12 cellular contexts compared by ENCODE assay signal in the genomic region with DNA sequence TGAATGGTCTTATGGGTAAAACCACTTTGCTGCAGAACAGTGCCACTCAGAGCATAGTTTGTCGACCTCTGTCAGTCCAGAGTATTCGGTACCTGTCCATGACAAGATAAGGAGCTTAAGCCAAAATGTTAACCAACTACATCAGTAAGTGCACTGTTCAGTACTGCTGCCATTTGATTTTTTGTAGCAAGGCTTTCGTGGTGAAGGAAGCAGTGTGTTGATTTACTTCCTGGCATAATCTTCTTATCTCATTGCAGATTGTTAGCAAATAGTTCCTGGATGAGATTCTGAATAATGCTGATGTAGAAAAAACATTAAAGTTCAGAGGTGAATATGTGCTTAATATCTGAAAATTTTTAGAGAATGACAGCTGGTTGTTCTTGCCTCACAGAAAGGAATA.
DNase-seq lines count a peak whose midpoint lies in the region; ATAC-seq and TF ChIP-seq lines count a peak whose summit lies in the region.
"Had no signal": no experiment of that assay in that cellular context is flagged by ENCODE, and none has a peak within 500 bp of the region (broad histone marks: within the 10 kb centered on the region; RNA-seq: fewer than 3 reads in every experiment).

No MANE protein-coding gene starts in this region.

- no peaks in the 10 kb centered on the region for H3K27me3 Mint-ChIP-seq in activated CD8-positive, alpha-beta memory T cell treated with anti-CD3 and anti-CD28 coated beads, Interleukin-2, amount 10 ng/mL, durations not matched to agents 7 days and 5 days

- ATAC-seq in activated CD8-positive, alpha-beta memory T cell treated with anti-CD3 and anti-CD28 coated beads, Interleukin-2, amount 10 ng/mL, durations not matched to agents 7 days and 5 days = no peak
- ATAC-seq in stimulated activated effector memory CD8-positive, alpha-beta T cell treated with anti-CD3 and anti-CD28 coated beads, Interleukin-12 subunit alpha, Interleukin-12 subunit beta, amount 100 ng/mL, for 72 hours = no peak
- ATAC-seq in GM18498 (IDR thresholded peaks at IDR 0.05; ENCODE audit: unreplicated experiment) = no peak

- peak overlapping the region; percentile 81 for H3K27ac ChIP-seq in VCaP

- TF ChIP-seq CTCF in VCaP (conservative IDR thresholded peaks at IDR 0.05) (no peak), fibroblast of villous mesenchyme (IDR thresholded peaks at IDR 0.05; ENCODE audit: insufficient read depth, low read depth, low read length) (no peak)

- no peak overlapping the region for H3K4me3 Mint-ChIP-seq in activated CD8-positive, alpha-beta memory T cell treated with anti-CD3 and anti-CD28 coated beads, Interleukin-2, amount 10 ng/mL, durations not matched to agents 7 days and 5 days
- H3K4me3 Mint-ChIP-seq in stimulated activated effector memory CD8-positive, alpha-beta T cell treated with anti-CD3 and anti-CD28 coated beads, Interleukin-12 subunit alpha, Interleukin-12 subunit beta, amount 100 ng/mL, for 72 hours = no peak overlapping the region
- H3K4me3 Mint-ChIP-seq: activated B cell treated with CpG ODN at 0.5 μM for 24 hours had no signal

- CTCF ChIA-PET in activated CD8-positive, alpha-beta memory T cell treated with anti-CD3 and anti-CD28 coated beads, Interleukin-2, amount 10 ng/mL, durations not matched to agents 7 days and 5 days (lab: Charles Lee) = interaction anchor here (1.4 kb wide), 2 partner anchors 24 to 86 kb away, joined by 3 to 5 read pairs; no protein-coding TSS in a partner anchor

- no peak overlapping the region for H3K4me3 ChIP-seq in fibroblast of villous mesenchyme (ENCODE audit: low read depth, low read length)
- H3K4me3 ChIP-seq: sigmoid colon had no signal

- H3K4me1 Mint-ChIP-seq in activated CD8-positive, alpha-beta memory T cell treated with anti-CD3 and anti-CD28 coated beads, Interleukin-2, amount 10 ng/mL, durations not matched to agents 7 days and 5 days = peaks cover 40% of the 10 kb centered on the region
- peaks cover 31% of the 10 kb centered on the region for H3K4me1 Mint-ChIP-seq in stimulated activated effector memory CD8-positive, alpha-beta T cell treated with anti-CD3 and anti-CD28 coated beads, Interleukin-12 subunit alpha, Interleukin-12 subunit beta, amount 100 ng/mL, for 72 hours

- peaks cover 20% of the 10 kb centered on the region for H3K36me3 Mint-ChIP-seq in activated CD8-positive, alpha-beta memory T cell treated with anti-CD3 and anti-CD28 coated beads, Interleukin-2, amount 10 ng/mL, durations not matched to agents 7 days and 5 days
- no peaks in the 10 kb centered on the region for H3K36me3 Mint-ChIP-seq in stimulated activated effector memory CD8-positive, alpha-beta T cell treated with anti-CD3 and anti-CD28 coated beads, Interleukin-12 subunit alpha, Interleukin-12 subunit beta, amount 100 ng/mL, for 72 hours

- H3K9me3 Mint-ChIP-seq in activated CD8-positive, alpha-beta memory T cell treated with anti-CD3 and anti-CD28 coated beads, Interleukin-2, amount 10 ng/mL, durations not matched to agents 7 days and 5 days (ENCODE audit: low read depth) = peaks cover 5% of the 10 kb centered on the region
- peaks cover 1% of the 10 kb centered on the region for H3K9me3 Mint-ChIP-seq in stimulated activated effector memory CD8-positive, alpha-beta T cell treated with anti-CD3 and anti-CD28 coated beads, Interleukin-12 subunit alpha, Interleukin-12 subunit beta, amount 100 ng/mL, for 72 hours

- peak overlapping the region; percentile 94 for H3K27ac Mint-ChIP-seq in activated CD8-positive, alpha-beta memory T cell treated with anti-CD3 and anti-CD28 coated beads, Interleukin-2, amount 10 ng/mL, durations not matched to agents 7 days and 5 days
- peak overlapping the region; percentile 86 for H3K27ac Mint-ChIP-seq in stimulated activated effector memory CD8-positive, alpha-beta T cell treated with anti-CD3 and anti-CD28 coated beads, Interleukin-12 subunit alpha, Interleukin-12 subunit beta, amount 100 ng/mL, for 72 hours
- H3K27ac Mint-ChIP-seq: activated B cell treated with CpG ODN at 0.5 μM for 24 hours had no signal

- no peak for DNase-seq in activated CD8-positive, alpha-beta memory T cell treated with anti-CD3 and anti-CD28 coated beads, Interleukin-2, amount 10 ng/mL, durations not matched to agents 7 days and 5 days
- DNase-seq in activated CD8-positive, alpha-beta memory T cell treated with anti-CD3 and anti-CD28 coated beads, Interleukin-2, amount 50 U/mL, for 4 hours = no peak
- DNase-seq in fibroblast of villous mesenchyme (ENCODE audit: low read depth) = peak; percentile 44
- DNase-seq in stimulated activated effector memory CD8-positive, alpha-beta T cell treated with anti-CD3 and anti-CD28 coated beads, Interleukin-12 subunit alpha, Interleukin-12 subunit beta, amount 100 ng/mL, for 72 hours (ENCODE audit: low spot score in 2 of 2) = no peak
- DNase-seq in DMS153 (lab: John Stamatoyannopoulos, UW) = no peak
- no peak for DNase-seq in SIG-M5 treated with dmso at 0.1 percent for 504 hours (lab: John Stamatoyannopoulos, UW; ENCODE audit: unreplicated experiment)
- DNase-seq: activated B cell treated with CpG ODN at 0.5 μM for 24 hours, aorta, left ventricle myocardium superior, sigmoid colon had no signal
